In the genomic region with DNA sequence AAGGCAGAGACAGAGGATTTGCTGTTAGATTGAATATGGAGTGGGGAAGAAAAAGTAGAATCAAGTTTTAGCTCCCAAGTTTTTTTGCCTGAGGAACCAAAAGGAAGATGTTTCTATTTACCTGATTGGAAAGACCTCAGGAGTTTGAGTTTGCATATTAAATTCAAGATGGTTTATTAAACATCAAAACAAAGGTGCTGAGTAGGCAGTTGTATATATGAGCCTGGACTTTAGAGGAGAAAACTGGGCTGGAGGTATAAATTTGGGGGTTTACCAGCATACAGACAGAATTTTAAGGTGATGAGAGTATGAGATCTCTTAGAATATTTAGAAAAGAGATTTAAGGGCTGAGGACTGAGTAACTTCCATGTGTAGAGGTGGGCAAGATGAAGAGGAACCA, we compare ENCODE assay signal across 1 cellular context.
A peak's percentile ranks its signal among the peaks of the same experiment; 100 is the strongest.
TF ChIP-seq lines count a peak whose summit lies in the region.

No MANE protein-coding gene starts in this region.

TF ChIP-seq in K562, 482 proteins besides CTCF, POLR2A, EP300 and RAD21:
- TF ChIP-seq MCM2 (IDR thresholded peaks at IDR 0.05; ENCODE audit: low read depth) (no peak), ZNF3 (CRISPR knock-in tag; IDR thresholded peaks at IDR 0.05) (no peak), ZNF354B (CRISPR knock-in tag; IDR thresholded peaks at IDR 0.05) (no peak), C11orf30 (IDR thresholded peaks at IDR 0.05; ENCODE audit: low read depth) (peak; percentile 25; the same call in 1 of the 2 replicates), MAFG (tag; conservative IDR thresholded peaks at IDR 0.05) (0 out of 2 replicates have a peak, but pooled peaks have one; percentile 5), ZNF316 (IDR thresholded peaks at IDR 0.05) (peak; percentile 71), RBM22 (IDR thresholded peaks at IDR 0.05; ENCODE audit: low read depth, low read length, poor library complexity, severe bottlenecking) (no peak), FOSL1 (tag; conservative IDR thresholded peaks at IDR 0.05) (no peak), MAFF (IDR thresholded peaks at IDR 0.05; ENCODE audit: low read length) (0 out of 2 replicates have a peak, but pooled peaks have one; percentile 6)
